ENCODE assay signal across 8 cellular contexts in genomic region chr12:122974892-122975789, GRCh38. TPM values are rescaled to one million over a fixed set of nuclear protein-coding genes. Genes with fewer than 3 reads are reported as not detected.
DNase-seq lines count a peak whose midpoint lies in the region; ATAC-seq and TF ChIP-seq lines count a peak whose summit lies in the region.

TSS of gene OGFOD2 (plus strand) at chr12:122975244. CDS start at chr12:122975252, 8 bp downstream.

- no peaks in the 10 kb centered on the region for H3K36me3 Mint-ChIP-seq in activated naive CD8-positive, alpha-beta T cell treated with anti-CD3 and anti-CD28 coated beads, Interleukin-2, amount 10 ng/mL, durations not matched to agents 7 days and 5 days

- TF ChIP-seq EP300 in tibial nerve (IDR thresholded peaks at IDR 0.05): peak in 1 of 2 donors; percentile 62

- intact Hi-C loops in Right ventricle myocardium superior (cut with DNase I): loop anchor here (10.0 kb wide), 1 partner anchor 170 kb away; no protein-coding TSS in a partner anchor

- H3K4me3 Mint-ChIP-seq in activated naive CD8-positive, alpha-beta T cell treated with anti-CD3 and anti-CD28 coated beads, Interleukin-2, amount 10 ng/mL, durations not matched to agents 7 days and 5 days: peak within 1 kb of the TSS; percentile 94

- no peaks in the 10 kb centered on the region for H3K9me2 ChIP-seq in SU-DHL-6 (replicated peaks; ENCODE audit: insufficient read depth, low read length)

- peak within 1 kb of the TSS; percentile 98 for H3K27ac Mint-ChIP-seq in activated naive CD8-positive, alpha-beta T cell treated with anti-CD3 and anti-CD28 coated beads, Interleukin-2, amount 10 ng/mL, durations not matched to agents 7 days and 5 days

- TF ChIP-seq CTCF in GM12865 (IDR thresholded peaks at IDR 0.05; ENCODE audit: insufficient read depth, low read depth, low read length, missing control alignments) (no peak), SU-DHL-6 (IDR thresholded peaks at IDR 0.05; ENCODE audit: insufficient read depth, low read length, poor library complexity, severe bottlenecking) (no peak), parathyroid adenoma (IDR thresholded peaks at IDR 0.05) (no peak), tibial nerve (IDR thresholded peaks at IDR 0.05) (peak in 1 of 5 experiments; percentile 35)

- H3K4me1 ChIP-seq in parathyroid adenoma: peaks cover 13% of the 10 kb centered on the region
- peaks cover 0 to 55% (median 31%) of the 10 kb centered on the region in 4 donors for H3K4me1 ChIP-seq in tibial nerve

- peak in 1 of 2 donors; percentile 29 for TF ChIP-seq POLR2A in tibial nerve (IDR thresholded peaks at IDR 0.05)

- H3K27me3 ChIP-seq in SU-DHL-6 (ENCODE audit: low read length): no peaks in the 10 kb centered on the region
- H3K27me3 ChIP-seq in parathyroid adenoma (ENCODE audit: control insufficient read depth, insufficient read depth, low read length): no peaks in the 10 kb centered on the region
- H3K27me3 ChIP-seq in tibial nerve: no peaks in the 10 kb centered on the region

- H3K9me3 Mint-ChIP-seq in activated naive CD8-positive, alpha-beta T cell treated with anti-CD3 and anti-CD28 coated beads, Interleukin-2, amount 10 ng/mL, durations not matched to agents 7 days and 5 days: no peaks in the 10 kb centered on the region

- 0% methylated on average over 50 to 53 of the region's 66 CpGs for WGBS in tibial nerve, 2 donors

- ATAC-seq in HG02759 (IDR thresholded peaks at IDR 0.05; ENCODE audit: unreplicated experiment) (peak; percentile 80), Right ventricle myocardium superior (ENCODE audit: poor library complexity) (peak; percentile 95)
- peak; percentile 80 for ATAC-seq in activated naive CD8-positive, alpha-beta T cell treated with anti-CD3 and anti-CD28 coated beads, Interleukin-2, amount 10 ng/mL, durations not matched to agents 7 days and 5 days (ENCODE audit: low read depth)

- H3K36me3 ChIP-seq in SU-DHL-6 (ENCODE audit: low read length) (no peaks in the 10 kb centered on the region), parathyroid adenoma (ENCODE audit: control insufficient read depth, insufficient read depth, low read length) (no peaks in the 10 kb centered on the region), tibial nerve (peaks cover 0 to 27% (median 0%) of the 10 kb centered on the region in 3 donors)

- peak within 1 kb of the TSS; percentile 96 for H2AFZ ChIP-seq in SU-DHL-6 (ENCODE audit: low read depth, low read length, severe bottlenecking)
- peak within 1 kb of the TSS; percentile 98 for H2AFZ ChIP-seq in parathyroid adenoma

- DNase-seq in GM12865 (ENCODE audit: low read depth) (peak; percentile 94), NCI-H128 (lab: John Stamatoyannopoulos, UW; ENCODE audit: unreplicated experiment) (peak; percentile 72), Right ventricle myocardium superior (peak; percentile 96), tibial nerve (ENCODE audit: low spot score in 2 of 2) (peak; percentile 81 to 91)
- DNase-seq in activated naive CD8-positive, alpha-beta T cell treated with anti-CD3 and anti-CD28 coated beads, Interleukin-2, amount 10 ng/mL, durations not matched to agents 7 days and 5 days: peak; percentile 95

- H3K4me3 ChIP-seq in GM12865 (ENCODE audit: low read depth, low read length) (peak within 1 kb of the TSS; percentile 99), SU-DHL-6 (ENCODE audit: insufficient read depth, low read length, poor library complexity, severe bottlenecking) (peak within 1 kb of the TSS; percentile 93), parathyroid adenoma (ENCODE audit: low read depth, low read length) (peak within 1 kb of the TSS; percentile 100), tibial nerve (peak within 1 kb of the TSS; percentile 87 to 97 (median 90))

- peaks cover 18% of the 10 kb centered on the region for H3K4me1 Mint-ChIP-seq in activated naive CD8-positive, alpha-beta T cell treated with anti-CD3 and anti-CD28 coated beads, Interleukin-2, amount 10 ng/mL, durations not matched to agents 7 days and 5 days

- H3K9ac ChIP-seq in SU-DHL-6 (ENCODE audit: low read length) (peak within 1 kb of the TSS; percentile 97), parathyroid adenoma (peak within 1 kb of the TSS; percentile 77)

- POLR2A ChIA-PET in activated naive CD8-positive, alpha-beta T cell treated with anti-CD3 and anti-CD28 coated beads, Interleukin-2, amount 10 ng/mL, durations not matched to agents 7 days and 5 days (lab: Charles Lee): interaction anchor here (0.5 to 3.5 kb wide), 22 partner anchors 9 to 628 kb away, joined by 3 to 42 read pairs (median 3); partner anchors contain the start of genes ABCB9, MPHOSPH9, MTRFR and PITPNM2

- H3K27me3 Mint-ChIP-seq in activated naive CD8-positive, alpha-beta T cell treated with anti-CD3 and anti-CD28 coated beads, Interleukin-2, amount 10 ng/mL, durations not matched to agents 7 days and 5 days: no peaks in the 10 kb centered on the region

- H4K20me1 ChIP-seq in SU-DHL-6 (ENCODE audit: low read depth, low read length): no peaks in the 10 kb centered on the region

- H3K79me2 ChIP-seq in SU-DHL-6 (ENCODE audit: insufficient read depth, low read length): peaks cover 7% of the 10 kb centered on the region; the same call in 1 of the 2 replicates
- peaks cover 12% of the 10 kb centered on the region for H3K79me2 ChIP-seq in parathyroid adenoma

- H3K4me2 ChIP-seq in SU-DHL-6 (ENCODE audit: low read depth, low read length, poor library complexity, severe bottlenecking): peak within 1 kb of the TSS; percentile 96
- H3K4me2 ChIP-seq in parathyroid adenoma (ENCODE audit: low read length): peak within 1 kb of the TSS; percentile 100

- H3K9me3 ChIP-seq in SU-DHL-6 (ENCODE audit: insufficient read depth, low read length) (no peaks in the 10 kb centered on the region), parathyroid adenoma (ENCODE audit: control insufficient read depth, low read length) (no peaks in the 10 kb centered on the region), tibial nerve (no peaks in the 10 kb centered on the region)

- peak within 1 kb of the TSS; percentile 90 for H3K27ac ChIP-seq in SU-DHL-6 (ENCODE audit: low read depth, low read length)
- H3K27ac ChIP-seq in parathyroid adenoma: peak within 1 kb of the TSS; percentile 96
- peak within 1 kb of the TSS; percentile 93 to 98 (median 97) for H3K27ac ChIP-seq in tibial nerve

- H3F3A ChIP-seq in SU-DHL-6 (ENCODE audit: insufficient read depth): no peaks in the 10 kb centered on the region

RNA-seq across cellular contexts. Expression of gene OGFOD2, which starts in this region (rescaled TPM):
- total RNA-seq in activated naive CD8-positive, alpha-beta T cell treated with anti-CD3 and anti-CD28 coated beads, Interleukin-2, amount 10 ng/mL, durations not matched to agents 7 days and 5 days: 10 to 100 TPM; 33.8 to 35.5 TPM
- 14.2 TPM for total RNA-seq in Right ventricle myocardium superior
- total RNA-seq in tibial nerve: 10 to 100 TPM in 3 of 4 donors, 1 to 10 TPM in 1; 7.2 to 19.8 (median 13.4) TPM

Comparison
In these comparisons a context has a peak if more than half of its experiments do, and no peak if none do; other contexts are left out.
1. Peak in every context shown above with its lines: DNase-seq, ATAC-seq, H3K4me3 ChIP-seq and H3K27ac ChIP-seq.